In the genomic region with DNA sequence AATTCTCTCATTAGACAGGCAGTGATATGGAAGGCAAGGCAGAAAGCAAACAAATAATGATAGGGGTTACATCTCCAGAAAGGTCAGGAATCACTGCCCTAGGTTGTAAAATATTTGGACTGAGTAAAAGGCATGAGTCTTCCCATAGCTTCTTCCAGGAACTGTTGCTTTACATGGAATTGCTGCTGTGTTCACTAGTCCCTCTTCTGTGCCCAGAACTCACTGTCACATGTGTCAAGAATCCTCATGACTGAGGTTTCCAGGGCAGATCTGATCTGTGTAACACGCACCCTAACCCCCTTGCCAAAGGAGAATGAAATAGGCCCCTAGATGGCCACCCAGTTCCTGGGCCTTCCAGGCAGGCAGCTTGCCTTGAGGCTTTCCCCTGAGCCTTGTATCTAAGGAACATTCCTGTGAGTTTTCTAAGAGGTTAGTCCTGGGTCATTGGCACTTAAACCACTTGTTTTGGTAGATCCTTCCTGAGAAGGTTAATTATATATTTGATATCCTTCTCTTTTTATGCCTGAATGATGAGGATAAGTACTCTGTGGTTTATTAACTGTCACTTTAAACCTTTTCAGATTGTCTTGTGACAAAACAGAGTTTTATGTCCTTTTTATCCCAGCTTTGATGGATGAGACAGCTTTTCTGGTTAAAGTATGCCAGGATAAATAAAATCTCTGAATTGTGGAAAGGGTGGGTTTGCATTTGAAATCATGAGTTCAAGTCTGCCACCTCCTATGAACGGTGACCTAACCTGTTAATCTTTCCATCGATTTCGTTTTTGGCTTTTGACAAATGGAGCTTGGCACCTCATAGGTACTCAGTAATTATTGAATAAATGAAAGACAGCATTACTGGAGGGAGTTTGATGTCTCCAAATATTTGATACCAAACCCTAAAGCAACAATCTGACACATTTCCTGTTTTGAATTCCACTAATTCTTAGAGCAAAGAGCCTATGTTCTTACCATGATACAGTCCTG, we compare ENCODE assay signal across 10 cellular contexts.
DNase-seq lines count a peak whose midpoint lies in the region; ATAC-seq, FAIRE-seq and TF ChIP-seq lines count a peak whose summit lies in the region.
"Had no signal": no experiment of that assay in that cellular context is flagged by ENCODE, and none has a peak within 500 bp of the region (broad histone marks: within the 10 kb centered on the region; RNA-seq: fewer than 3 reads in every experiment).

No MANE protein-coding gene starts in this region.

- TF ChIP-seq CTCF in WTC11 (IDR thresholded peaks at IDR 0.05) (no peak), thyroid gland (IDR thresholded peaks at IDR 0.05) (no peak)

- 59 to 63% methylated on average over 4 of the region's 4 CpGs for WGBS in thyroid gland, 2 donors

- peak overlapping the region; percentile 28 for H3K27ac Mint-ChIP-seq in T-helper 2 cell treated with Interferon-gamma antibody and Interleukin-4, amounts not matched to agents 5 μg/mL and 100 μg/mL, for 36 hours
- peak overlapping the region; percentile 39; the same call in 1 of the 2 replicates for H3K27ac Mint-ChIP-seq in WTC11

- CTCF ChIA-PET in WTC11 (lab: Charles Lee), result interaction anchor here (1.2 kb wide), 1 partner anchor 47 kb away, joined by 3 read pairs; no protein-coding TSS in a partner anchor

- H3K9me3 Mint-ChIP-seq in T-helper 2 cell treated with Interferon-gamma antibody and Interleukin-4, amounts not matched to agents 5 μg/mL and 100 μg/mL, for 36 hours, result no peaks in the 10 kb centered on the region
- no peaks in the 10 kb centered on the region for H3K9me3 Mint-ChIP-seq in WTC11

- H3K4me3 Mint-ChIP-seq in T-helper 2 cell treated with Interferon-gamma antibody and Interleukin-4, amounts not matched to agents 5 μg/mL and 100 μg/mL, for 36 hours, result no peak overlapping the region
- H3K4me3 Mint-ChIP-seq in WTC11, result no peak overlapping the region

- no peaks in the 10 kb centered on the region for H3K27me3 ChIP-seq in thyroid gland

- no peak overlapping the region for H3K4me3 ChIP-seq in thyroid gland (replicated peaks in 1 of 3)

- H3K27ac ChIP-seq in thyroid gland, result peak overlapping the region; percentile 85 to 95 (median 89)

- no peak for FAIRE-seq in GM12891 (lab: Jason Lieb, UNC)
- FAIRE-seq: D721Med had no signal

- H3K4me1 Mint-ChIP-seq in T-helper 2 cell treated with Interferon-gamma antibody and Interleukin-4, amounts not matched to agents 5 μg/mL and 100 μg/mL, for 36 hours (ENCODE audit: low read depth), result peaks cover 65% of the 10 kb centered on the region
- H3K4me1 Mint-ChIP-seq in WTC11, result peaks cover 17% of the 10 kb centered on the region

- H3K27me3 Mint-ChIP-seq in T-helper 2 cell treated with Interferon-gamma antibody and Interleukin-4, amounts not matched to agents 5 μg/mL and 100 μg/mL, for 36 hours (ENCODE audit: low read depth), result no peaks in the 10 kb centered on the region
- no peaks in the 10 kb centered on the region for H3K27me3 Mint-ChIP-seq in WTC11 (ENCODE audit: low read depth)

- peaks cover 44% of the 10 kb centered on the region for H3K36me3 Mint-ChIP-seq in T-helper 2 cell treated with Interferon-gamma antibody and Interleukin-4, amounts not matched to agents 5 μg/mL and 100 μg/mL, for 36 hours (ENCODE audit: low read depth)
- H3K36me3 Mint-ChIP-seq in WTC11, result peaks cover 2% of the 10 kb centered on the region; the same call in 1 of the 2 replicates

- TF ChIP-seq POLR2A in thyroid gland (IDR thresholded peaks at IDR 0.05) (no peak), GM12891 (IDR thresholded peaks at IDR 0.05; ENCODE audit: low read depth, low read length) (no peak)

- H3K9me3 ChIP-seq in thyroid gland, result no peaks in the 10 kb centered on the region

- peaks cover 88 to 97% of the 10 kb centered on the region in 2 donors for H3K4me1 ChIP-seq in thyroid gland

- POLR2A ChIA-PET in WTC11 (lab: Charles Lee), result no interaction called here

- H3K36me3 ChIP-seq in thyroid gland, result no peaks in the 10 kb centered on the region

- intact Hi-C loops in thyroid gland (cut with DNase I), result no loop called here

- DNase-seq in T-helper 2 cell treated with Interferon-gamma antibody and Interleukin-4, amounts not matched to agents 5 μg/mL and 100 μg/mL, for 36 hours (ENCODE audit: low spot score), result no peak
- DNase-seq in T-helper 2 cell (no peak), WTC11 (ENCODE audit: low spot score) (no peak), kidney tubule cell (ENCODE audit: low spot score) (peak; percentile 80), thyroid gland (peak; percentile 70 to 74), iPS-NIHi11 (ENCODE audit: low spot score) (no peak), GM12891 (ENCODE audit: insufficient read length, low spot score) (no peak)
- DNase-seq: left cardiac atrium had no signal

- ATAC-seq in WTC11, result no peak
- ATAC-seq in HG03469 (IDR thresholded peaks at IDR 0.05; ENCODE audit: unreplicated experiment), result no peak

TF ChIP-seq in WTC11, 78 proteins besides CTCF, POLR2A, EP300 and RAD21:
- TF ChIP-seq SOX15 (CRISPR knock-in tag; IDR thresholded peaks at IDR 0.05) (no peak), NR3C1 (CRISPR knock-in tag; conservative IDR thresholded peaks at IDR 0.05; ENCODE audit: low read depth) (no peak), JAZF1 (CRISPR knock-in tag; IDR thresholded peaks at IDR 0.05) (no peak)
- TF ChIP-seq, protein P1, sequence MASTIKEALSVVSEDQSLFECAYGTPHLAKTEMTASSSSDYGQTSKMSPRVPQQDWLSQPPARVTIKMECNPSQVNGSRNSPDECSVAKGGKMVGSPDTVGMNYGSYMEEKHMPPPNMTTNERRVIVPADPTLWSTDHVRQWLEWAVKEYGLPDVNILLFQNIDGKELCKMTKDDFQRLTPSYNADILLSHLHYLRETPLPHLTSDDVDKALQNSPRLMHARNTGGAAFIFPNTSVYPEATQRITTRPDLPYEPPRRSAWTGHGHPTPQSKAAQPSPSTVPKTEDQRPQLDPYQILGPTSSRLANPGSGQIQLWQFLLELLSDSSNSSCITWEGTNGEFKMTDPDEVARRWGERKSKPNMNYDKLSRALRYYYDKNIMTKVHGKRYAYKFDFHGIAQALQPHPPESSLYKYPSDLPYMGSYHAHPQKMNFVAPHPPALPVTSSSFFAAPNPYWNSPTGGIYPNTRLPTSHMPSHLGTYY (CRISPR knock-in tag; IDR thresholded peaks at IDR 0.05), result no peak
- TF ChIP-seq, protein P2, sequence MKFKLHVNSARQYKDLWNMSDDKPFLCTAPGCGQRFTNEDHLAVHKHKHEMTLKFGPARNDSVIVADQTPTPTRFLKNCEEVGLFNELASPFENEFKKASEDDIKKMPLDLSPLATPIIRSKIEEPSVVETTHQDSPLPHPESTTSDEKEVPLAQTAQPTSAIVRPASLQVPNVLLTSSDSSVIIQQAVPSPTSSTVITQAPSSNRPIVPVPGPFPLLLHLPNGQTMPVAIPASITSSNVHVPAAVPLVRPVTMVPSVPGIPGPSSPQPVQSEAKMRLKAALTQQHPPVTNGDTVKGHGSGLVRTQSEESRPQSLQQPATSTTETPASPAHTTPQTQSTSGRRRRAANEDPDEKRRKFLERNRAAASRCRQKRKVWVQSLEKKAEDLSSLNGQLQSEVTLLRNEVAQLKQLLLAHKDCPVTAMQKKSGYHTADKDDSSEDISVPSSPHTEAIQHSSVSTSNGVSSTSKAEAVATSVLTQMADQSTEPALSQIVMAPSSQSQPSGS (CRISPR knock-in tag; IDR thresholded peaks at IDR 0.05; ENCODE audit: borderline replicate concordance, low read depth), result no peak

TF ChIP-seq in GM12891, 5 proteins besides CTCF, POLR2A, EP300 and RAD21:
- TF ChIP-seq TAF1 (IDR thresholded peaks at IDR 0.05; ENCODE audit: low read depth, low read length), result no peak
- no peak for TF ChIP-seq SPI1 (IDR thresholded peaks at IDR 0.05; ENCODE audit: low read depth, low read length)
- TF ChIP-seq POLR2AphosphoS5 (IDR thresholded peaks at IDR 0.05; ENCODE audit: low read depth, low read length), result no peak
- TF ChIP-seq POU2F2 (IDR thresholded peaks at IDR 0.05; ENCODE audit: low read depth, low read length), result no peak
- no peak for TF ChIP-seq PAX5 (IDR thresholded peaks at IDR 0.05; ENCODE audit: insufficient read depth, low read length, severe bottlenecking)

Comparison
In these comparisons a context has a peak if more than half of its experiments do, and no peak if none do; other contexts are left out.
1. DNase-seq: peak in kidney tubule cell (single experiment) and thyroid gland (2 of 2); none in T-helper 2 cell treated with Interferon-gamma antibody and Interleukin-4, amounts not matched to agents 5 μg/mL and 100 μg/mL, for 36 hours (single experiment), T-helper 2 cell (0 of 5), WTC11 (single experiment), iPS-NIHi11 (single experiment) and GM12891 (single experiment).